ENCODE assay signal across 11 cellular contexts in genomic region chr15:92910451-92910850, GRCh38. TPM values are rescaled to one million over a fixed set of nuclear protein-coding genes. Genes with fewer than 3 reads are reported as not detected.
DNase-seq lines count a peak whose midpoint lies in the region; ATAC-seq and TF ChIP-seq lines count a peak whose summit lies in the region.
"Had no signal": no experiment of that assay in that cellular context is flagged by ENCODE, and none has a peak within 500 bp of the region (broad histone marks: within the 10 kb centered on the region; RNA-seq: fewer than 3 reads in every experiment).

No MANE protein-coding gene starts in this region.

- peak overlapping the region; percentile 96 to 97 for H3K27ac ChIP-seq in ascending aorta

- H3K36me3 Mint-ChIP-seq in activated naive CD4-positive, alpha-beta T cell treated with anti-CD3 and anti-CD28 coated beads for 36 hours (ENCODE audit: low read depth), result peaks cover 58% of the 10 kb centered on the region
- peaks cover 48% of the 10 kb centered on the region for H3K36me3 Mint-ChIP-seq in type B pancreatic cell

- H3K27ac Mint-ChIP-seq in activated naive CD4-positive, alpha-beta T cell treated with anti-CD3 and anti-CD28 coated beads for 36 hours, result peak overlapping the region; percentile 98
- peak overlapping the region; percentile 73 for H3K27ac Mint-ChIP-seq in type B pancreatic cell

- peaks cover 93% of the 10 kb centered on the region for H3K4me1 Mint-ChIP-seq in activated naive CD4-positive, alpha-beta T cell treated with anti-CD3 and anti-CD28 coated beads for 36 hours (ENCODE audit: low read depth)
- H3K4me1 Mint-ChIP-seq in type B pancreatic cell (ENCODE audit: unreplicated experiment), result peaks cover 74% of the 10 kb centered on the region

- H3K9me3 ChIP-seq in ascending aorta, result no peaks in the 10 kb centered on the region

- DNase-seq in activated naive CD4-positive, alpha-beta T cell treated with anti-CD3 and anti-CD28 coated beads for 36 hours, result no peak
- DNase-seq in activated naive CD4-positive, alpha-beta T cell treated with Interleukin-2 at 50 U/mL for 16 hours, result no peak
- DNase-seq in ascending aorta (ENCODE audit: low spot score in 2 of 2), result no peak
- DNase-seq in myocyte (ENCODE audit: low read depth), result peak; percentile 34
- DNase-seq in type B pancreatic cell (ENCODE audit: extremely low spot score, unreplicated experiment), result no peak
- no peak for DNase-seq in NCI-H69 (lab: John Stamatoyannopoulos, UW)
- no peak for DNase-seq in H7
- DNase-seq: NCI-H187; stimulated activated CD4-positive, alpha-beta T cell treated with anti-CD3 and anti-CD28 coated beads, Interleukin-15, amount 100 ng/mL, for 24 hours had no signal

- peak overlapping the region; percentile 41 for H3K4me3 Mint-ChIP-seq in activated naive CD4-positive, alpha-beta T cell treated with anti-CD3 and anti-CD28 coated beads for 36 hours
- peak overlapping the region; percentile 13 for H3K4me3 Mint-ChIP-seq in type B pancreatic cell

- H3K27me3 ChIP-seq in ascending aorta, result no peaks in the 10 kb centered on the region
- H3K27me3 ChIP-seq in H7 (ENCODE audit: control insufficient read depth, insufficient read depth, low read length), result no peaks in the 10 kb centered on the region

- no peaks in the 10 kb centered on the region for H3K9me3 Mint-ChIP-seq in activated naive CD4-positive, alpha-beta T cell treated with anti-CD3 and anti-CD28 coated beads for 36 hours
- H3K9me3 Mint-ChIP-seq in type B pancreatic cell, result no peaks in the 10 kb centered on the region

- H3K4me1 ChIP-seq in ascending aorta, result peaks cover 21 to 81% of the 10 kb centered on the region in 2 donors

- H3K4me3 ChIP-seq in ascending aorta, result no peak overlapping the region
- H3K4me3 ChIP-seq in H7 (ENCODE audit: insufficient read depth, low read depth, low read length), result no peak overlapping the region

- H3K36me3 ChIP-seq in ascending aorta (no peaks in the 10 kb centered on the region), H7 (replicated peaks; ENCODE audit: control insufficient read depth, insufficient read depth, low read length) (no peaks in the 10 kb centered on the region)

- intact Hi-C loops in activated naive CD4-positive, alpha-beta T cell treated with anti-CD3 and anti-CD28 coated beads for 36 hours (cut with micrococcal nuclease), result no loop called here
- intact Hi-C loops in ascending aorta (cut with DNase I), result no loop called here

- CTCF ChIA-PET in activated naive CD4-positive, alpha-beta T cell treated with anti-CD3 and anti-CD28 coated beads for 36 hours (lab: Charles Lee), result interaction anchor here (3.5 kb wide), 1 partner anchor 113 kb away, joined by 16 read pairs; no protein-coding TSS in a partner anchor

- TF ChIP-seq CTCF in ascending aorta (IDR thresholded peaks at IDR 0.05), result no peak
- no peak for TF ChIP-seq CTCF in type B pancreatic cell (conservative IDR thresholded peaks at IDR 0.05)

- no peak for ATAC-seq in GM19467 (IDR thresholded peaks at IDR 0.05; ENCODE audit: unreplicated experiment)
- ATAC-seq: esophagus mucosa had no signal

- H3K27me3 Mint-ChIP-seq in activated naive CD4-positive, alpha-beta T cell treated with anti-CD3 and anti-CD28 coated beads for 36 hours (ENCODE audit: low read depth), result no peaks in the 10 kb centered on the region
- no peaks in the 10 kb centered on the region for H3K27me3 Mint-ChIP-seq in type B pancreatic cell

RNA-seq across cellular contexts. Expression of gene CHD2, which starts 10.3 kb away (rescaled TPM):
- total RNA-seq in activated naive CD4-positive, alpha-beta T cell treated with anti-CD3 and anti-CD28 coated beads for 36 hours, result 100 to 1,000 TPM; 164 to 185 TPM
- total RNA-seq in ascending aorta, result 61.2 TPM
- 47.7 and 52.4 TPM in 2 replicates for total RNA-seq in myocyte
- polyA plus RNA-seq in myocyte (2012), result 31.4 TPM
- total RNA-seq in type B pancreatic cell (ENCODE audit: low replicate concordance), result 123 and 135 TPM in 2 replicates
- 29.7 and 35.5 TPM in 2 replicates for total RNA-seq in H7 (2014; rRNA removed; shearing (Covaris generic))
